ENCODE assay signal across 23 cellular contexts in genomic region chr14:90489306-90489705, GRCh38.
"Had no signal": no experiment of that assay in that cellular context is flagged by ENCODE, and none has a peak within 500 bp of the region (broad histone marks: within the 10 kb centered on the region; RNA-seq: fewer than 3 reads in every experiment).

No MANE protein-coding gene starts in this region.

- DNase-seq: activated CD4-positive, alpha-beta T cell treated with anti-CD3 and anti-CD28 coated beads, Interleukin-2, amount 10 ng/mL, durations not matched to agents 24 days and 14 days; activated CD4-positive, alpha-beta T cell treated with anti-CD3 and anti-CD28 coated beads, Interleukin-2, amount 50 U/mL, for 4 hours; activated CD8-positive, alpha-beta T cell treated with anti-CD3 and anti-CD28 coated beads for 36 hours; activated gamma-delta T cell treated with Interleukin-2 at 50 U/mL for 16 hours; activated naive CD4-positive, alpha-beta T cell treated with anti-CD3 and anti-CD28 coated beads for 36 hours; activated T-cell treated with anti-CD3 and anti-CD28 coated beads for 4 hours; activated T-cell treated with anti-CD3 and anti-CD28 coated beads, Interleukin-2, amount 50 U/mL, for 4 hours; body of pancreas; MM.1S; MV-4-11; NCI-H1092; NCI-H1417 treated with DMSO at 0.1 percent for 48 hours; NCI-H187 treated with DMSO at 0.1 percent for 48 hours; NCI-H2081; NCI-H2171 treated with DMSO at 0.1 percent for 48 hours; NCI-H226; NCI-H446 treated with DMSO at 0.1 percent for 48 hours; NCI-H524; NCI-H69; SHP77; SJCRH30 had no signal

- ATAC-seq: activated CD8-positive, alpha-beta T cell treated with anti-CD3 and anti-CD28 coated beads for 36 hours; activated naive CD4-positive, alpha-beta T cell treated with anti-CD3 and anti-CD28 coated beads, Interleukin-2, amount 50 U/mL, for 72 hours; activated T-cell treated with anti-CD3 and anti-CD28 coated beads, Interleukin-2, amount 50 U/mL, for 4 hours; body of pancreas; Panc1 had no signal
